ENCODE assay signal across 3 cellular contexts in the genomic region with DNA sequence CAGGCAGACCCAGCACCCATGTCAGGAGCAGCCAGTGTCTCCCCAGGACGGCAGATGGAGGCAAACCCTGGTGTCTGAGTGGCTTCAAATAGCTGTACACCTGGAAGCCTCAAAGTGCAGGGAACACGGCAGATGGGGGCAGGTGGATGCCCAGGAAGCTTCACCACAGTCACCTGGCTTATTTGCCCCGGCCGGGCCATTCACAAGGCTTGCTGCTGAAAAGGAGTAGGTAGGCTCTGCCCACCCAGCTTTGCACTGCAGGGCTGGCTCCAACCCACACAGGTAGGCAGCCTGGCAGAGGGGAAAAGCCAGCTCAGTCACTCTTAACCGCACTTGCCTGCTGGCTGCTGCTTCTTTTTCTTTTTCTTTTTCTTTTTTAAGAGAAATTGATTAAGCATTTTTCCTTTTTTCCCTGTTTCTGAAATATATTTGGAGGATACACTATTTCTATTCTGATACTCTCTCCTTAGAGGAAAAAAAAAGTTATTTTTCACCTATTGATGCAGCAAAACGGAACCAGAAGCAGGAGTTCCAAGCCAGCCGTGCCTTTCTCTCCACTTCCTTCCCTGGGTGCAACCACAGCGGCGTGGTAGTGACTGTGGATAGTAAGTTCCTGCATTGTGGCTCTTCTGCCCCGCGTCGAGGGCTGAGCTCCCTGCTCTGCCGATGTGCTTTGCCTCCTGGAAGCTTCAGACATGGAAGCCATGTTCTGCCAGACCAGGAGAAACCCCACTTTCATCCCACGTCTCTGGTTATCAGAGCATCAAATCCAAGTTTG.
TF ChIP-seq lines count a peak whose summit lies in the region.

No MANE protein-coding gene starts in this region.

TF ChIP-seq in GM23338, 12 proteins besides CTCF, POLR2A, EP300 and RAD21 (continued from another document and continues in another):
- TF ChIP-seq, protein P1, sequence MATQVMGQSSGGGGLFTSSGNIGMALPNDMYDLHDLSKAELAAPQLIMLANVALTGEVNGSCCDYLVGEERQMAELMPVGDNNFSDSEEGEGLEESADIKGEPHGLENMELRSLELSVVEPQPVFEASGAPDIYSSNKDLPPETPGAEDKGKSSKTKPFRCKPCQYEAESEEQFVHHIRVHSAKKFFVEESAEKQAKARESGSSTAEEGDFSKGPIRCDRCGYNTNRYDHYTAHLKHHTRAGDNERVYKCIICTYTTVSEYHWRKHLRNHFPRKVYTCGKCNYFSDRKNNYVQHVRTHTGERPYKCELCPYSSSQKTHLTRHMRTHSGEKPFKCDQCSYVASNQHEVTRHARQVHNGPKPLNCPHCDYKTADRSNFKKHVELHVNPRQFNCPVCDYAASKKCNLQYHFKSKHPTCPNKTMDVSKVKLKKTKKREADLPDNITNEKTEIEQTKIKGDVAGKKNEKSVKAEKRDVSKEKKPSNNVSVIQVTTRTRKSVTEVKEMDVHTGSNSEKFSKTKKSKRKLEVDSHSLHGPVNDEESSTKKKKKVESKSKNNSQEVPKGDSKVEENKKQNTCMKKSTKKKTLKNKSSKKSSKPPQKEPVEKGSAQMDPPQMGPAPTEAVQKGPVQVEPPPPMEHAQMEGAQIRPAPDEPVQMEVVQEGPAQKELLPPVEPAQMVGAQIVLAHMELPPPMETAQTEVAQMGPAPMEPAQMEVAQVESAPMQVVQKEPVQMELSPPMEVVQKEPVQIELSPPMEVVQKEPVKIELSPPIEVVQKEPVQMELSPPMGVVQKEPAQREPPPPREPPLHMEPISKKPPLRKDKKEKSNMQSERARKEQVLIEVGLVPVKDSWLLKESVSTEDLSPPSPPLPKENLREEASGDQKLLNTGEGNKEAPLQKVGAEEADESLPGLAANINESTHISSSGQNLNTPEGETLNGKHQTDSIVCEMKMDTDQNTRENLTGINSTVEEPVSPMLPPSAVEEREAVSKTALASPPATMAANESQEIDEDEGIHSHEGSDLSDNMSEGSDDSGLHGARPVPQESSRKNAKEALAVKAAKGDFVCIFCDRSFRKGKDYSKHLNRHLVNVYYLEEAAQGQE (IDR thresholded peaks at IDR 0.05; ENCODE audit: unreplicated experiment) = no peak

TF ChIP-seq in K562, 482 proteins besides CTCF, POLR2A, EP300 and RAD21 (continued from another document):
- TF ChIP-seq, protein P2, sequence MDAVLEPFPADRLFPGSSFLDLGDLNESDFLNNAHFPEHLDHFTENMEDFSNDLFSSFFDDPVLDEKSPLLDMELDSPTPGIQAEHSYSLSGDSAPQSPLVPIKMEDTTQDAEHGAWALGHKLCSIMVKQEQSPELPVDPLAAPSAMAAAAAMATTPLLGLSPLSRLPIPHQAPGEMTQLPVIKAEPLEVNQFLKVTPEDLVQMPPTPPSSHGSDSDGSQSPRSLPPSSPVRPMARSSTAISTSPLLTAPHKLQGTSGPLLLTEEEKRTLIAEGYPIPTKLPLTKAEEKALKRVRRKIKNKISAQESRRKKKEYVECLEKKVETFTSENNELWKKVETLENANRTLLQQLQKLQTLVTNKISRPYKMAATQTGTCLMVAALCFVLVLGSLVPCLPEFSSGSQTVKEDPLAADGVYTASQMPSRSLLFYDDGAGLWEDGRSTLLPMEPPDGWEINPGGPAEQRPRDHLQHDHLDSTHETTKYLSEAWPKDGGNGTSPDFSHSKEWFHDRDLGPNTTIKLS (IDR thresholded peaks at IDR 0.05; ENCODE audit: borderline replicate concordance, low read depth) = no peak

TF ChIP-seq in WTC11, 78 proteins besides CTCF, POLR2A, EP300 and RAD21 (continued from another document):
- TF ChIP-seq NFE2L1 (CRISPR knock-in tag; IDR thresholded peaks at IDR 0.05) (no peak), HMGA2 (CRISPR knock-in tag; IDR thresholded peaks at IDR 0.05) (no peak)
